Comparison of ENCODE assay signal across 2 cellular contexts in genomic region chr3:5251196-5251583, GRCh38.
TF ChIP-seq lines count a peak whose summit lies in the region.

No MANE protein-coding gene starts in this region.

TF ChIP-seq in SK-N-SH, 30 proteins besides CTCF, POLR2A, EP300 and RAD21 (continued from another document):
- TF ChIP-seq, protein P1, sequence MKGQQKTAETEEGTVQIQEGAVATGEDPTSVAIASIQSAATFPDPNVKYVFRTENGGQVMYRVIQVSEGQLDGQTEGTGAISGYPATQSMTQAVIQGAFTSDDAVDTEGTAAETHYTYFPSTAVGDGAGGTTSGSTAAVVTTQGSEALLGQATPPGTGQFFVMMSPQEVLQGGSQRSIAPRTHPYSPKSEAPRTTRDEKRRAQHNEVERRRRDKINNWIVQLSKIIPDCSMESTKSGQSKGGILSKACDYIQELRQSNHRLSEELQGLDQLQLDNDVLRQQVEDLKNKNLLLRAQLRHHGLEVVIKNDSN (IDR thresholded peaks at IDR 0.05; ENCODE audit: borderline replicate concordance, low read depth) = no peak
- TF ChIP-seq EZH2phosphoT487 (IDR thresholded peaks at IDR 0.05; ENCODE audit: borderline replicate concordance, low read depth) = no peak
- no peak for TF ChIP-seq YY1 (IDR thresholded peaks at IDR 0.05; ENCODE audit: low read depth)
- TF ChIP-seq, protein P2, sequence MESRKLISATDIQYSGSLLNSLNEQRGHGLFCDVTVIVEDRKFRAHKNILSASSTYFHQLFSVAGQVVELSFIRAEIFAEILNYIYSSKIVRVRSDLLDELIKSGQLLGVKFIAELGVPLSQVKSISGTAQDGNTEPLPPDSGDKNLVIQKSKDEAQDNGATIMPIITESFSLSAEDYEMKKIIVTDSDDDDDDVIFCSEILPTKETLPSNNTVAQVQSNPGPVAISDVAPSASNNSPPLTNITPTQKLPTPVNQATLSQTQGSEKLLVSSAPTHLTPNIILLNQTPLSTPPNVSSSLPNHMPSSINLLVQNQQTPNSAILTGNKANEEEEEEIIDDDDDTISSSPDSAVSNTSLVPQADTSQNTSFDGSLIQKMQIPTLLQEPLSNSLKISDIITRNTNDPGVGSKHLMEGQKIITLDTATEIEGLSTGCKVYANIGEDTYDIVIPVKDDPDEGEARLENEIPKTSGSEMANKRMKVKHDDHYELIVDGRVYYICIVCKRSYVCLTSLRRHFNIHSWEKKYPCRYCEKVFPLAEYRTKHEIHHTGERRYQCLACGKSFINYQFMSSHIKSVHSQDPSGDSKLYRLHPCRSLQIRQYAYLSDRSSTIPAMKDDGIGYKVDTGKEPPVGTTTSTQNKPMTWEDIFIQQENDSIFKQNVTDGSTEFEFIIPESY (IDR thresholded peaks at IDR 0.05; ENCODE audit: borderline replicate concordance, low read depth) = no peak
- TF ChIP-seq GATA2 (CRISPR knock-in tag; IDR thresholded peaks at IDR 0.05) = no peak

TF ChIP-seq in SK-N-SH treated with all-trans-retinoic acid at 6 μM for 48 hours, 23 proteins besides CTCF, POLR2A, EP300 and RAD21 (continued from another document):
- no peak for TF ChIP-seq SNAI2 (CRISPR knock-in tag; IDR thresholded peaks at IDR 0.05)
- TF ChIP-seq CSDC2 (CRISPR knock-in tag; IDR thresholded peaks at IDR 0.05) = no peak
- TF ChIP-seq, protein P3, sequence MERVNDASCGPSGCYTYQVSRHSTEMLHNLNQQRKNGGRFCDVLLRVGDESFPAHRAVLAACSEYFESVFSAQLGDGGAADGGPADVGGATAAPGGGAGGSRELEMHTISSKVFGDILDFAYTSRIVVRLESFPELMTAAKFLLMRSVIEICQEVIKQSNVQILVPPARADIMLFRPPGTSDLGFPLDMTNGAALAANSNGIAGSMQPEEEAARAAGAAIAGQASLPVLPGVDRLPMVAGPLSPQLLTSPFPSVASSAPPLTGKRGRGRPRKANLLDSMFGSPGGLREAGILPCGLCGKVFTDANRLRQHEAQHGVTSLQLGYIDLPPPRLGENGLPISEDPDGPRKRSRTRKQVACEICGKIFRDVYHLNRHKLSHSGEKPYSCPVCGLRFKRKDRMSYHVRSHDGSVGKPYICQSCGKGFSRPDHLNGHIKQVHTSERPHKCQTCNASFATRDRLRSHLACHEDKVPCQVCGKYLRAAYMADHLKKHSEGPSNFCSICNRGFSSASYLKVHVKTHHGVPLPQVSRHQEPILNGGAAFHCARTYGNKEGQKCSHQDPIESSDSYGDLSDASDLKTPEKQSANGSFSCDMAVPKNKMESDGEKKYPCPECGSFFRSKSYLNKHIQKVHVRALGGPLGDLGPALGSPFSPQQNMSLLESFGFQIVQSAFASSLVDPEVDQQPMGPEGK (CRISPR knock-in tag; IDR thresholded peaks at IDR 0.05; ENCODE audit: borderline replicate concordance) = no peak
- TF ChIP-seq, protein P4, sequence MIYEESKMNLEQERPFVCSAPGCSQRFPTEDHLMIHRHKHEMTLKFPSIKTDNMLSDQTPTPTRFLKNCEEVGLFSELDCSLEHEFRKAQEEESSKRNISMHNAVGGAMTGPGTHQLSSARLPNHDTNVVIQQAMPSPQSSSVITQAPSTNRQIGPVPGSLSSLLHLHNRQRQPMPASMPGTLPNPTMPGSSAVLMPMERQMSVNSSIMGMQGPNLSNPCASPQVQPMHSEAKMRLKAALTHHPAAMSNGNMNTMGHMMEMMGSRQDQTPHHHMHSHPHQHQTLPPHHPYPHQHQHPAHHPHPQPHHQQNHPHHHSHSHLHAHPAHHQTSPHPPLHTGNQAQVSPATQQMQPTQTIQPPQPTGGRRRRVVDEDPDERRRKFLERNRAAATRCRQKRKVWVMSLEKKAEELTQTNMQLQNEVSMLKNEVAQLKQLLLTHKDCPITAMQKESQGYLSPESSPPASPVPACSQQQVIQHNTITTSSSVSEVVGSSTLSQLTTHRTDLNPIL (CRISPR knock-in tag; IDR thresholded peaks at IDR 0.05; ENCODE audit: low read depth) = no peak
- no peak for TF ChIP-seq RARB (CRISPR knock-in tag; IDR thresholded peaks at IDR 0.05)
- no peak for TF ChIP-seq GLIS3 (CRISPR knock-in tag; IDR thresholded peaks at IDR 0.05)
- no peak for TF ChIP-seq ZNF8 (CRISPR knock-in tag; IDR thresholded peaks at IDR 0.05)
- TF ChIP-seq TSHZ2 (CRISPR knock-in tag; IDR thresholded peaks at IDR 0.05) = no peak
TF ChIP-seq in SK-N-SH treated with all-trans-retinoic acid at 6 μM for 48 hours: peak in this region for 0.
